Comparison of ENCODE assay signal across 8 cellular contexts in genomic region chr17:16351831-16352230, GRCh38. TPM values are rescaled to one million over a fixed set of nuclear protein-coding genes. Genes with fewer than 3 reads are reported as not detected.
DNase-seq lines count a peak whose midpoint lies in the region; ATAC-seq and TF ChIP-seq lines count a peak whose summit lies in the region.

No MANE protein-coding gene starts in this region.

- H3K27ac Mint-ChIP-seq in central memory CD8-positive, alpha-beta T cell (ENCODE audit: low read depth), result peak overlapping the region; percentile 55
- H3K27ac Mint-ChIP-seq in natural killer cell, result peak overlapping the region; percentile 50 to 76

- TF ChIP-seq CTCF in BE2C (IDR thresholded peaks at IDR 0.05; ENCODE audit: low read depth, low read length) (no peak), natural killer cell (IDR thresholded peaks at IDR 0.05) (no peak)

- intact Hi-C loops in natural killer cell (cut with micrococcal nuclease), result loop anchor here (5.0 kb wide), 1 partner anchor 65 kb away; no protein-coding TSS in a partner anchor

- H3K27me3 ChIP-seq in BE2C, result no peaks in the 10 kb centered on the region

- H3K27me3 Mint-ChIP-seq in central memory CD8-positive, alpha-beta T cell, result no peaks in the 10 kb centered on the region
- no peaks in the 10 kb centered on the region for H3K27me3 Mint-ChIP-seq in natural killer cell (ENCODE audit: low read depth in 2 of 2)

- peak overlapping the region; percentile 80 for H3K27ac ChIP-seq in KOPT-K1 (ENCODE audit: low read depth, low read length, poor library complexity, severe bottlenecking)

- H3K4me3 Mint-ChIP-seq in central memory CD8-positive, alpha-beta T cell, result peak overlapping the region; percentile 85
- H3K4me3 Mint-ChIP-seq in natural killer cell, result peak overlapping the region; percentile 87

- H3K36me3 ChIP-seq in BE2C (peaks cover 21% of the 10 kb centered on the region), KOPT-K1 (ENCODE audit: insufficient read depth, low read length) (peaks cover 24% of the 10 kb centered on the region)

- no peaks in the 10 kb centered on the region for H3K9me3 Mint-ChIP-seq in central memory CD8-positive, alpha-beta T cell
- H3K9me3 Mint-ChIP-seq in natural killer cell, result no peaks in the 10 kb centered on the region

- H3K4me3 ChIP-seq in BE2C (ENCODE audit: low read depth, low read length), result peak overlapping the region; percentile 82

- DNase-seq in BE2C, result no peak
- DNase-seq in central memory CD8-positive, alpha-beta T cell (ENCODE audit: low spot score in 2 of 2), result no peak
- no peak for DNase-seq in natural killer cell
- DNase-seq in hepatic stellate cell (ENCODE audit: low spot score), result no peak
- no peak for DNase-seq in NCI-H524 (lab: John Stamatoyannopoulos, UW)
- DNase-seq in ecto neural progenitor cell (ENCODE audit: low spot score), result no peak

- H3K9me3 ChIP-seq in BE2C (no peaks in the 10 kb centered on the region), KOPT-K1 (ENCODE audit: insufficient read depth, low read length, poor library complexity, severe bottlenecking) (no peaks in the 10 kb centered on the region)

- peaks cover 8% of the 10 kb centered on the region for H3K36me3 Mint-ChIP-seq in central memory CD8-positive, alpha-beta T cell (ENCODE audit: insufficient read depth)
- no peaks in the 10 kb centered on the region for H3K36me3 Mint-ChIP-seq in natural killer cell

- no peaks in the 10 kb centered on the region for H3K4me1 ChIP-seq in BE2C

- peaks cover 14% of the 10 kb centered on the region for H3K4me1 Mint-ChIP-seq in central memory CD8-positive, alpha-beta T cell
- peaks cover 10% of the 10 kb centered on the region in 2 donors for H3K4me1 Mint-ChIP-seq in natural killer cell

- no peak for ATAC-seq in central memory CD8-positive, alpha-beta T cell (replicated peaks; ENCODE audit: extremely low read depth, poor library complexity, severe bottlenecking)
- ATAC-seq in natural killer cell (no peak), GM21360 (IDR thresholded peaks at IDR 0.05; ENCODE audit: unreplicated experiment) (no peak)

RNA-seq across cellular contexts. Expression of gene CENPV, which starts 1.4 kb away (rescaled TPM):
- polyA plus RNA-seq in BE2C (2012; ENCODE audit: insufficient read depth, insufficient read length, low read depth), result 66.5 TPM
- 10 to 100 TPM; 11.3 to 20.0 (median 15.1) TPM for total RNA-seq in natural killer cell

RNA-seq across cellular contexts. Expression of gene UBB, which starts 29.1 kb away (rescaled TPM):
- 1,644 TPM for polyA plus RNA-seq in BE2C (2012; ENCODE audit: insufficient read depth, insufficient read length, low read depth)
- total RNA-seq in natural killer cell, result 1,000 to 10,000 TPM; 1,492 to 1,665 (median 1,530) TPM
